In genomic region chr1:10882069-10882468, GRCh38 we compare ENCODE assay signal across 9 cellular contexts.
"Had no signal": no experiment of that assay in that cellular context is flagged by ENCODE, and none has a peak within 500 bp of the region (broad histone marks: within the 10 kb centered on the region; RNA-seq: fewer than 3 reads in every experiment).

No MANE protein-coding gene starts in this region.

- H2AFZ ChIP-seq: GM23338 had no signal

- H3K27ac ChIP-seq: HL-60 had no signal

- H3K27ac Mint-ChIP-seq: GM23338, H9, HFFc6 had no signal

- ATAC-seq: GM23338 had no signal

- H3K4me3 ChIP-seq: GM23338 had no signal

- FAIRE-seq: H1, H54 had no signal

- H3K9me3 Mint-ChIP-seq: GM23338, H9, HFFc6 had no signal

- H3K4me3 Mint-ChIP-seq: GM23338, H9, HFFc6 had no signal

- DNase-seq: H9, HCEC 1CT, HFFc6, IMR-90, KBM-7 had no signal

- H3K4me1 Mint-ChIP-seq: GM23338, H9 had no signal

- H3K4me2 ChIP-seq: GM23338 had no signal
